Comparison of ENCODE assay signal across 29 cellular contexts in genomic region chr5:99379187-99379586, GRCh38.
DNase-seq lines count a peak whose midpoint lies in the region; ATAC-seq and TF ChIP-seq lines count a peak whose summit lies in the region.
"Had no signal": no experiment of that assay in that cellular context is flagged by ENCODE, and none has a peak within 500 bp of the region (broad histone marks: within the 10 kb centered on the region; RNA-seq: fewer than 3 reads in every experiment).

No MANE protein-coding gene starts in this region.

- no peak overlapping the region for H3K4me3 ChIP-seq in A673 (ENCODE audit: low read depth, low read length, poor library complexity, severe bottlenecking)
- peak overlapping the region; percentile 0 for H3K4me3 ChIP-seq in iPS-18a (ENCODE audit: low read length)
- H3K4me3 ChIP-seq: gastrocnemius medialis, SK-N-MC, transverse colon had no signal

- no TSS peak for BruUV-seq in A673 (replicated peaks; lab: Mats Ljungman, UMichigan)

- ATAC-seq in HG02610 (IDR thresholded peaks at IDR 0.05; ENCODE audit: unreplicated experiment): peak; percentile 64
- no peak for ATAC-seq in HG03196 (IDR thresholded peaks at IDR 0.05; ENCODE audit: unreplicated experiment)
- ATAC-seq: gastrocnemius medialis; HCT116; naive thymus-derived CD8-positive, alpha-beta T cell; sciatic nerve had no signal

- H3K27ac ChIP-seq in A673 (ENCODE audit: low read depth, low read length, poor library complexity, severe bottlenecking): no peak overlapping the region
- peak overlapping the region; percentile 2 for H3K27ac ChIP-seq in iPS-18a (ENCODE audit: low read length)
- H3K27ac ChIP-seq: gastrocnemius medialis, SK-N-MC, transverse colon had no signal

- POLR2A ChIA-PET in A673 (lab: Charles Lee; ENCODE audit: low non-redundant PET): no interaction called here

- no peak overlapping the region for H3K9ac ChIP-seq in iPS-18a (ENCODE audit: low read length)

- H3K36me3 ChIP-seq in A673 (ENCODE audit: insufficient read depth, low read length, poor library complexity, severe bottlenecking) (no peaks in the 10 kb centered on the region), iPS-18a (ENCODE audit: control insufficient read depth, low read depth, low read length) (no peaks in the 10 kb centered on the region)
- H3K36me3 ChIP-seq: gastrocnemius medialis, transverse colon had no signal

- CTCF ChIA-PET in A673 (lab: Charles Lee): no interaction called here

- no peak for TF ChIP-seq CTCF in A673 (conservative IDR thresholded peaks at IDR 0.05; ENCODE audit: low read depth, low read length)

- H3K4me1 ChIP-seq in A673 (ENCODE audit: insufficient read depth, low read length, poor library complexity, severe bottlenecking) (no peaks in the 10 kb centered on the region), iPS-18a (ENCODE audit: control insufficient read depth, low read depth, low read length) (peaks cover 19% of the 10 kb centered on the region)
- H3K4me1 ChIP-seq: gastrocnemius medialis, transverse colon had no signal

- H3K9me3 ChIP-seq in A673 (ENCODE audit: low read depth, low read length, poor library complexity, severe bottlenecking) (peaks cover 5% of the 10 kb centered on the region), iPS-18a (ENCODE audit: control insufficient read depth, low read depth, low read length) (peaks cover 7% of the 10 kb centered on the region)

- H3K27me3 ChIP-seq in A673 (replicated peaks; ENCODE audit: insufficient read depth, low read depth, low read length, poor library complexity) (no peaks in the 10 kb centered on the region), iPS-18a (ENCODE audit: control insufficient read depth, insufficient read depth, low read length) (no peaks in the 10 kb centered on the region)
- H3K27me3 ChIP-seq: gastrocnemius medialis, transverse colon had no signal

- intact Hi-C loops in A673 (cut with micrococcal nuclease; ENCODE audit: unreplicated experiment): no loop called here

- DNase-seq in A673 (ENCODE audit: low spot score) (peak; percentile 4), NCI-H82 treated with DMSO at 0.1 percent for 48 hours (lab: John Stamatoyannopoulos, UW; ENCODE audit: unreplicated experiment) (peak; percentile 46), AG08395 (ENCODE audit: low spot score) (no peak)
- DNase-seq in effector CD8-positive, alpha-beta T cell (lab: John Stamatoyannopoulos, UW): no peak
- no peak for DNase-seq in activated CD4-positive, alpha-beta T cell treated with anti-CD3 and anti-CD28 coated beads for 48 hours
- DNase-seq: activated CD4-positive, alpha-beta T cell treated with anti-CD3 and anti-CD28 coated beads, Interleukin-2, amount 10 ng/mL, durations not matched to agents 24 days and 14 days; activated gamma-delta T cell treated with Interleukin-2 at 50 U/mL for 16 hours; activated T-cell treated with anti-CD3 and anti-CD28 coated beads, Interleukin-2, amount 50 U/mL, for 24 hours; central memory CD4-positive, alpha-beta T cell; DMS153; gastrocnemius medialis; hypothalamus; islet precursor cell; naive thymus-derived CD8-positive, alpha-beta T cell; NCI-H1105; NCI-H187 treated with DMSO at 0.1 percent for 48 hours; NCI-H2227 treated with DMSO at 0.1 percent for 48 hours; NCI-H774; OCI-M1; stimulated activated CD4-positive, alpha-beta T cell treated with anti-CD3 and anti-CD28 coated beads, Interleukin-12 subunit alpha, Interleukin-12 subunit beta, amount 100 ng/mL, for 4 hours; stimulated activated CD4-positive, alpha-beta T cell treated with anti-CD3 and anti-CD28 coated beads, Interleukin-4, amount 100 ng/mL, for 1 hour; T-helper 2 cell; transverse colon had no signal

Comparison
In these comparisons a context has a peak if more than half of its experiments do, and no peak if none do; other contexts are left out.
1. DNase-seq: peak in A673 (single experiment) and NCI-H82 treated with DMSO at 0.1 percent for 48 hours (single experiment); none in effector CD8-positive, alpha-beta T cell (single experiment), AG08395 (single experiment) and activated CD4-positive, alpha-beta T cell treated with anti-CD3 and anti-CD28 coated beads for 48 hours (single experiment).